27 cellular contexts compared by ENCODE assay signal in genomic region chr22:31097941-31098632, GRCh38. TPM values are rescaled to one million over a fixed set of nuclear protein-coding genes. Genes with fewer than 3 reads are reported as not detected.
A peak's percentile ranks its signal among the peaks of the same experiment; 100 is the strongest.
DNase-seq lines count a peak whose midpoint lies in the region; TF ChIP-seq lines count a peak whose summit lies in the region.
"Had no signal": no experiment of that assay in that cellular context is flagged by ENCODE, and none has a peak within 500 bp of the region (broad histone marks: within the 10 kb centered on the region; RNA-seq: fewer than 3 reads in every experiment).

No MANE protein-coding gene starts in this region.

- DNase-seq in left ventricle myocardium inferior, result no peak
- no peak for DNase-seq in cardiac septum (ENCODE audit: low spot score)
- DNase-seq in epidermal melanocyte (ENCODE audit: insufficient read length, low spot score), result peak; percentile 13
- no peak for DNase-seq in nephron progenitor cell
- DNase-seq in uterus, result peak in 1 of 2 donors; percentile 70
- no peak for DNase-seq in NCI-H226
- DNase-seq in NCI-H510A (lab: John Stamatoyannopoulos, UW), result no peak
- no peak for DNase-seq in progenitor cell of endocrine pancreas (ENCODE audit: low spot score, unreplicated experiment)
- DNase-seq: activated CD8-positive, alpha-beta memory T cell treated with anti-CD3 and anti-CD28 coated beads for 24 hours; activated T-cell treated with anti-CD3 and anti-CD28 coated beads, Interleukin-2, amount 50 U/mL, for 48 hours; COR-L47; effector memory CD8-positive, alpha-beta T cell; MM.1S; NCI-H1436 treated with DMSO at 0.1 percent for 48 hours; NCI-H774; SHP77 treated with DMSO at 0.1 percent for 48 hours; stimulated activated CD4-positive, alpha-beta T cell treated with anti-CD3 and anti-CD28 coated beads, Interleukin-2, amount 100 ng/mL, for 48 hours had no signal

- intact Hi-C loops in left ventricle myocardium inferior (cut with micrococcal nuclease) (no loop called here), cardiac septum (cut with DNase I) (no loop called here), uterus (cut with DNase I; ENCODE audit: low total_unique reads) (no loop called here)

- H3K4me3 ChIP-seq in left ventricle myocardium inferior (no peak overlapping the region), uterus (no peak overlapping the region)
- H3K4me3 ChIP-seq: A549, smooth muscle cell had no signal

- peak overlapping the region; percentile 51 for H3K27ac ChIP-seq in left ventricle myocardium inferior (replicated peaks)
- peak overlapping the region; percentile 96 to 100 for H3K27ac ChIP-seq in uterus
- H3K27ac ChIP-seq: A549 had no signal

- H3K9me3 ChIP-seq in left ventricle myocardium inferior (replicated peaks) (no peaks in the 10 kb centered on the region), uterus (no peaks in the 10 kb centered on the region)
- H3K9me3 ChIP-seq: A549 had no signal

- no peaks in the 10 kb centered on the region for H3K27me3 ChIP-seq in left ventricle myocardium inferior (ENCODE audit: low read depth)
- H3K27me3 ChIP-seq in uterus, result no peaks in the 10 kb centered on the region

- H3K4me3 Mint-ChIP-seq in nephron progenitor cell (peak overlapping the region; percentile 38), progenitor cell of endocrine pancreas (ENCODE audit: low read depth) (no peak overlapping the region)
- H3K4me3 Mint-ChIP-seq: activated naive CD4-positive, alpha-beta T cell treated with anti-CD3 and anti-CD28 coated beads, Interleukin-2, amount 50 U/mL, for 24 hours; effector memory CD8-positive, alpha-beta T cell; IgD-negative memory B cell; natural killer cell treated with Interleukin-12 subunit alpha and Interleukin-12 subunit beta and Interleukin-15 and Interleukin-18, amount 100 ng/mL, for 72 hours had no signal

- H3K4me1 Mint-ChIP-seq in nephron progenitor cell, result peaks cover 16% of the 10 kb centered on the region
- no peaks in the 10 kb centered on the region for H3K4me1 Mint-ChIP-seq in progenitor cell of endocrine pancreas (ENCODE audit: low read depth)
- H3K4me1 Mint-ChIP-seq: activated naive CD4-positive, alpha-beta T cell treated with anti-CD3 and anti-CD28 coated beads, Interleukin-2, amount 50 U/mL, for 24 hours; IgD-negative memory B cell had no signal

- H3K36me3 Mint-ChIP-seq in nephron progenitor cell (ENCODE audit: low read depth) (peaks cover 32% of the 10 kb centered on the region), progenitor cell of endocrine pancreas (ENCODE audit: insufficient read depth) (peaks cover 14% of the 10 kb centered on the region)
- H3K36me3 Mint-ChIP-seq: activated naive CD4-positive, alpha-beta T cell treated with anti-CD3 and anti-CD28 coated beads, Interleukin-2, amount 50 U/mL, for 24 hours; natural killer cell treated with Interleukin-12 subunit alpha and Interleukin-12 subunit beta and Interleukin-15 and Interleukin-18, amount 100 ng/mL, for 72 hours had no signal

- H3K4me1 ChIP-seq in left ventricle myocardium inferior (peaks cover 93% of the 10 kb centered on the region), uterus (peaks cover 4 to 10% of the 10 kb centered on the region in 2 donors)

- TF ChIP-seq CTCF in left ventricle myocardium inferior (IDR thresholded peaks at IDR 0.05; ENCODE audit: borderline replicate concordance) (no peak), nephron progenitor cell (IDR thresholded peaks at IDR 0.05) (no peak), uterus (IDR thresholded peaks at IDR 0.05) (no peak), progenitor cell of endocrine pancreas (IDR thresholded peaks at IDR 0.05; ENCODE audit: unreplicated experiment) (no peak)

- H3K36me3 ChIP-seq in left ventricle myocardium inferior (peaks cover 100% of the 10 kb centered on the region), uterus (no peaks in the 10 kb centered on the region)

- TF ChIP-seq POLR2A in uterus (IDR thresholded peaks at IDR 0.05), result no peak

- no peak overlapping the region for H3K27ac Mint-ChIP-seq in nephron progenitor cell
- no peak overlapping the region for H3K27ac Mint-ChIP-seq in progenitor cell of endocrine pancreas
- H3K27ac Mint-ChIP-seq: activated naive CD4-positive, alpha-beta T cell treated with anti-CD3 and anti-CD28 coated beads, Interleukin-2, amount 50 U/mL, for 24 hours; IgD-negative memory B cell; natural killer cell treated with Interleukin-12 subunit alpha and Interleukin-12 subunit beta and Interleukin-15 and Interleukin-18, amount 100 ng/mL, for 72 hours had no signal

- peaks cover 4% of the 10 kb centered on the region for H3K27me3 Mint-ChIP-seq in nephron progenitor cell (ENCODE audit: low read depth, poor library complexity)
- no peaks in the 10 kb centered on the region for H3K27me3 Mint-ChIP-seq in progenitor cell of endocrine pancreas
- H3K27me3 Mint-ChIP-seq: activated naive CD4-positive, alpha-beta T cell treated with anti-CD3 and anti-CD28 coated beads, Interleukin-2, amount 50 U/mL, for 24 hours; effector memory CD8-positive, alpha-beta T cell; IgD-negative memory B cell; natural killer cell treated with Interleukin-12 subunit alpha and Interleukin-12 subunit beta and Interleukin-15 and Interleukin-18, amount 100 ng/mL, for 72 hours had no signal

- H3K9me3 Mint-ChIP-seq in nephron progenitor cell, result no peaks in the 10 kb centered on the region
- no peaks in the 10 kb centered on the region for H3K9me3 Mint-ChIP-seq in progenitor cell of endocrine pancreas (ENCODE audit: low read depth)
- H3K9me3 Mint-ChIP-seq: activated naive CD4-positive, alpha-beta T cell treated with anti-CD3 and anti-CD28 coated beads, Interleukin-2, amount 50 U/mL, for 24 hours; effector memory CD8-positive, alpha-beta T cell; IgD-negative memory B cell; natural killer cell treated with Interleukin-12 subunit alpha and Interleukin-12 subunit beta and Interleukin-15 and Interleukin-18, amount 100 ng/mL, for 72 hours had no signal

RNA-seq across cellular contexts. Expression of gene SELENOM, which starts 9.3 kb away (rescaled TPM):
- total RNA-seq in left ventricle myocardium inferior, result 51.5 TPM
- total RNA-seq in cardiac septum, result 77.7 TPM
- total RNA-seq in uterus, result 1,000 to 10,000 TPM in 2 of 4 donors, 100 to 1,000 TPM in 1, 10 to 100 TPM in 1; 91.7 to 2,170 (median 948) TPM
- 3.1 and 3.7 TPM in 2 replicates for total RNA-seq in progenitor cell of endocrine pancreas

RNA-seq across cellular contexts. Expression of gene SMTN, which starts 17.0 kb away (rescaled TPM):
- 245 TPM for total RNA-seq in left ventricle myocardium inferior
- 128 TPM for total RNA-seq in cardiac septum
- 100 to 1,000 TPM; 182 to 647 (median 274) TPM for total RNA-seq in uterus
- total RNA-seq in progenitor cell of endocrine pancreas, result 40.8 and 48.0 TPM in 2 replicates

RNA-seq across cellular contexts. Expression of gene INPP5J, which starts 24.7 kb away (rescaled TPM):
- total RNA-seq in left ventricle myocardium inferior, result 20.7 TPM
- total RNA-seq in cardiac septum, result 13.8 TPM
- total RNA-seq in uterus, result 1 to 10 TPM in 3 of 4 donors, under 1 TPM in 1; 0.59 to 7.9 (median 3.0) TPM
- total RNA-seq in progenitor cell of endocrine pancreas, result 14.8 and 17.9 TPM in 2 replicates

RNA-seq across cellular contexts. Expression of gene PLA2G3, which starts 42.2 kb away (rescaled TPM):
- total RNA-seq in left ventricle myocardium inferior (not detected), cardiac septum (not detected), uterus (not detected), progenitor cell of endocrine pancreas (2.6 and 4.6 TPM in 2 replicates)
- total RNA-seq: astrocyte; cerebellum; mesenteric fat pad; natural killer cell treated with Interleukin-12 subunit alpha and Interleukin-12 subunit beta and Interleukin-15 and Interleukin-18, amount 100 ng/mL, for 72 hours; posterior vena cava; urinary bladder had no signal

Comparison
In these comparisons a context has a peak if more than half of its experiments do, and no peak if none do; other contexts are left out.
1. RNA of gene SELENOM, which starts 9.3 kb away (total RNA-seq): 91.7 to 2,170 TPM in uterus, 77.7 TPM in cardiac septum (single experiment) and 51.5 TPM in left ventricle myocardium inferior (single experiment); 3.1 to 3.7 TPM in progenitor cell of endocrine pancreas; every median in the first group is over 10 times any median in the second.